10 cellular contexts compared by ENCODE assay signal in genomic region chr4:828641-829271, GRCh38. TPM values are rescaled to one million over a fixed set of nuclear protein-coding genes. Genes with fewer than 3 reads are reported as not detected.
DNase-seq lines count a peak whose midpoint lies in the region; ATAC-seq and TF ChIP-seq lines count a peak whose summit lies in the region.
"Had no signal": no experiment of that assay in that cellular context is flagged by ENCODE, and none has a peak within 500 bp of the region (broad histone marks: within the 10 kb centered on the region; RNA-seq: fewer than 3 reads in every experiment).

No MANE protein-coding gene starts in this region.

- TF ChIP-seq CTCF in endothelial cell (IDR thresholded peaks at IDR 0.05; ENCODE audit: unreplicated experiment) (no peak), mucosa of descending colon (IDR thresholded peaks at IDR 0.05) (no peak)

- no peaks in the 10 kb centered on the region for H3K9me3 ChIP-seq in mucosa of descending colon

- no peak overlapping the region for H3K4me3 Mint-ChIP-seq in endothelial cell (ENCODE audit: unreplicated experiment)

- DNase-seq in DMS53 treated with DMSO at 0.1 percent for 48 hours (lab: John Stamatoyannopoulos, UW; ENCODE audit: unreplicated experiment), result peak; percentile 25
- DNase-seq in M059J (ENCODE audit: low read depth), result peak; percentile 50
- DNase-seq in endothelial cell (ENCODE audit: low spot score), result peak; percentile 42
- peak in 2 of 3 donors; percentile 21 to 48 for DNase-seq in mucosa of descending colon
- DNase-seq in activated CD4-positive, alpha-beta T cell treated with anti-CD3 and anti-CD28 coated beads for 1 hour, result no peak
- DNase-seq in activated naive CD4-positive, alpha-beta T cell treated with anti-CD3 and anti-CD28 coated beads, Interleukin-2, amount 50 U/mL, for 16 hours, result no peak
- no peak for DNase-seq in stimulated activated CD4-positive, alpha-beta T cell treated with anti-CD3 and anti-CD28 coated beads, Interleukin-4, amount 100 ng/mL, for 1 hour
- DNase-seq: Calu3; stimulated activated naive CD4-positive, alpha-beta T cell treated with Interleukin-2 at 50 U/mL for 16 hours had no signal

- no peaks in the 10 kb centered on the region for H3K36me3 ChIP-seq in mucosa of descending colon (ENCODE audit: low read depth)

- no peaks in the 10 kb centered on the region for H3K9me3 Mint-ChIP-seq in endothelial cell (ENCODE audit: unreplicated experiment)

- H3K36me3 Mint-ChIP-seq in endothelial cell (ENCODE audit: low read depth, unreplicated experiment), result peaks cover 6% of the 10 kb centered on the region

- no peak overlapping the region for H3K27ac Mint-ChIP-seq in endothelial cell (ENCODE audit: unreplicated experiment)

- intact Hi-C loops in mucosa of descending colon (cut with DNase I, micrococcal nuclease), result no loop called here

- peaks cover 8% of the 10 kb centered on the region for H3K4me1 ChIP-seq in mucosa of descending colon (ENCODE audit: low read depth)

- ATAC-seq in mucosa of descending colon, result peak; percentile 34
- ATAC-seq in GM21367 (IDR thresholded peaks at IDR 0.05; ENCODE audit: unreplicated experiment), result no peak

- H3K4me1 Mint-ChIP-seq in endothelial cell (ENCODE audit: unreplicated experiment), result peaks cover 5% of the 10 kb centered on the region

- no peak overlapping the region for H3K4me3 ChIP-seq in mucosa of descending colon

- H3K27me3 Mint-ChIP-seq in endothelial cell (ENCODE audit: unreplicated experiment), result peaks cover 15% of the 10 kb centered on the region

RNA-seq across cellular contexts. Expression of gene CPLX1, which starts 2.8 kb away (rescaled TPM):
- not detected in 2 replicates for total RNA-seq in M059J (2014; rRNA removed; shearing (Covaris generic))
- total RNA-seq in endothelial cell (ENCODE audit: unreplicated experiment) (0.46 TPM), mucosa of descending colon (1 to 10 TPM; 1.9 to 3.4 (median 2.7) TPM)

Comparison
In these comparisons a context has a peak if more than half of its experiments do, and no peak if none do; other contexts are left out.
1. DNase-seq: peak in DMS53 treated with DMSO at 0.1 percent for 48 hours (single experiment), M059J (single experiment), endothelial cell (single experiment) and mucosa of descending colon (2 of 3); none in activated CD4-positive, alpha-beta T cell treated with anti-CD3 and anti-CD28 coated beads for 1 hour (single experiment), activated naive CD4-positive, alpha-beta T cell treated with anti-CD3 and anti-CD28 coated beads, Interleukin-2, amount 50 U/mL, for 16 hours (single experiment) and stimulated activated CD4-positive, alpha-beta T cell treated with anti-CD3 and anti-CD28 coated beads, Interleukin-4, amount 100 ng/mL, for 1 hour (single experiment).